Comparison of ENCODE assay signal across 12 cellular contexts in the genomic region with DNA sequence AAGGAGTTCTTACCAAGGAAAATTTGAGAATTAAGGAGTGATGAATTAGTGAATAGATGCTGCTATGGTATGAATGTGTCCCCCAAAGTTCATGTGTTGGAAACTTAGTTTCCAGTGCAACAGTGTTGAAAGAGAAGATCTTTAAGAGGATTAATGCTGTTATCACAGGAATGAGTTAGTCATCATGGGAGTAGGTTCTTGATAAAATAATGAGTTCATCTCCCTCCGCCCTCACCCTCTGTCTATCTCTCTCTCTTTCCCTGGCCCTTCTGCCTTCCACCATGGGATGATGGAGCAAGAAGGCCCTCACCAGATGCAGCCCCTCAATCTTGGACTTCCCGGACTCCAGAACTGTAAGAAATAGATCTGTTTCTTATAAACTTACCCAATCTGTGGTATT.
DNase-seq lines count a peak whose midpoint lies in the region; ATAC-seq lines count a peak whose summit lies in the region.
"Had no signal": no experiment of that assay in that cellular context is flagged by ENCODE, and none has a peak within 500 bp of the region (broad histone marks: within the 10 kb centered on the region; RNA-seq: fewer than 3 reads in every experiment).

No MANE protein-coding gene starts in this region.

- no peak for ATAC-seq in HG02759 (IDR thresholded peaks at IDR 0.05; ENCODE audit: unreplicated experiment)
- ATAC-seq: A549, GM12878 had no signal

- DNase-seq in NCI-H226 (peak; percentile 69), amniotic epithelial cell (ENCODE audit: low read depth) (peak; percentile 81), iris pigment epithelial cell (ENCODE audit: low read depth) (peak; percentile 57), cerebellar cortex (ENCODE audit: low spot score) (no peak), GF-D8 (lab: John Stamatoyannopoulos, UW) (no peak)
- DNase-seq: AML-193; CD4-positive, alpha-beta memory T cell; DMS79 treated with DMSO at 0.1 percent for 48 hours; H9 had no signal

Comparison
In these comparisons a context has a peak if more than half of its experiments do, and no peak if none do; other contexts are left out.
1. DNase-seq: peak in NCI-H226 (single experiment), amniotic epithelial cell (single experiment) and iris pigment epithelial cell (single experiment); none in cerebellar cortex (single experiment) and GF-D8 (single experiment).